Comparison of ENCODE assay signal across 7 cellular contexts in genomic region chr3:158278187-158278586, GRCh38.
"Had no signal": no experiment of that assay in that cellular context is flagged by ENCODE, and none has a peak within 500 bp of the region (broad histone marks: within the 10 kb centered on the region; RNA-seq: fewer than 3 reads in every experiment).

No MANE protein-coding gene starts in this region.

- ATAC-seq: GM12878 had no signal

- FAIRE-seq: G401.6, GM12878, GM12891, GM12892, GM19239 had no signal

- DNase-seq: GDM1, GF-D8 had no signal

- H3K4me3 ChIP-seq: GM12878 had no signal
